Comparison of ENCODE assay signal across 22 cellular contexts in the genomic region with DNA sequence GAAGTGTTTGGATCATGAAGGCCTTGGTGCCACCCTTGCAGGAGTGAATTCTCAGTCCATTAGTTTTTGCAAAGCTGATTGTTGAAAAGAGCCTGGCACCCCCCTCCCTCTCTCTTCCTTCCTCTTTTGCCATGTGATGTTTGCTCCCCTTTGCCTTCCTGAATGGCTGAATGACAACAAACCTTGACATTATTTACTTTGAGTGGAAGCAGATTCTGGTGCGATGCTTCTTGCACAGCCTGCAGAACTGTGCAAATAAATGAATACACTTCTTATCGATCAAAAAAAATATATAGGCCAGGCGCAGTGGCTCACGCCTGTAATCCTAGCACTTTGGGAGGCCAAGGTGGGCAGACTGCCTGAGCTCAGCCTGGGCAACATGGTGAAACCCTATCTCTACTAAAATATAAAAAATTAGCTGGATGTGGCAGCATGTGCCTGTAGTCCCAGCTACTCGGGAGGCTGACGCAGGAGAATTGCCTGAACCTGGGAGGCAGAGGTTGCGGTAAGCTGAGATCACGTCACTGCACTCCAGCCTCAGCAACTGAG. TPM values are rescaled to one million over a fixed set of nuclear protein-coding genes. Genes with fewer than 3 reads are reported as not detected.
DNase-seq lines count a peak whose midpoint lies in the region; ATAC-seq, FAIRE-seq and TF ChIP-seq lines count a peak whose summit lies in the region.
"Had no signal": no experiment of that assay in that cellular context is flagged by ENCODE, and none has a peak within 500 bp of the region (broad histone marks: within the 10 kb centered on the region; RNA-seq: fewer than 3 reads in every experiment).

No MANE protein-coding gene starts in this region.

- H3K27ac ChIP-seq in HepG2 (ENCODE audit: extremely low read length, insufficient read depth, low read length) (peak overlapping the region; percentile 78), right lobe of liver (no peak overlapping the region), adrenal gland (no peak overlapping the region), brain microvascular endothelial cell (no peak overlapping the region)
- H3K27ac ChIP-seq: body of pancreas, esophagus squamous epithelium, stomach had no signal

- H4K20me1 ChIP-seq in HepG2 (ENCODE audit: insufficient read depth, low read length), result no peaks in the 10 kb centered on the region

- peaks cover 28% of the 10 kb centered on the region for H3K79me2 ChIP-seq in HepG2 (ENCODE audit: insufficient read depth, low read length)

- peak; percentile 67 for ATAC-seq in HepG2
- ATAC-seq in right lobe of liver, result no peak
- no peak for ATAC-seq in HG03354 (IDR thresholded peaks at IDR 0.05; ENCODE audit: poor library complexity, severe bottlenecking, unreplicated experiment)
- no peak for ATAC-seq in GM18909 (IDR thresholded peaks at IDR 0.05; ENCODE audit: poor library complexity, unreplicated experiment)
- ATAC-seq: body of pancreas, T-cell had no signal

- H3K4me1 ChIP-seq in HepG2 (ENCODE audit: insufficient read depth, low read length) (peaks cover 43% of the 10 kb centered on the region), right lobe of liver (peaks cover 0 to 9% (median 4%) of the 10 kb centered on the region in 4 donors), adrenal gland (replicated peaks in 1 of 2) (peaks cover 12 to 18% of the 10 kb centered on the region in 2 donors)

- TF ChIP-seq CTCF in HepG2 (CRISPR knock-in tag; IDR thresholded peaks at IDR 0.05) (no peak), right lobe of liver (IDR thresholded peaks at IDR 0.05) (no peak), adrenal gland (IDR thresholded peaks at IDR 0.05) (no peak), brain microvascular endothelial cell (IDR thresholded peaks at IDR 0.05; ENCODE audit: low read depth, low read length, missing control alignments) (no peak)

- CTCF ChIA-PET in HepG2 (lab: Yijun Ruan, JAX; ENCODE audit: low intra/inter-chr PET ratio, low total read pairs), result no interaction called here

- no TSS peak for BruUV-seq in HepG2 (replicated peaks; lab: Mats Ljungman, UMichigan)

- TF ChIP-seq POLR2A in HepG2 (IDR thresholded peaks at IDR 0.05; ENCODE audit: insufficient read depth in 1 of 2, low read depth in 2 of 2, low read length in 2 of 2) (peak in 1 of 2 experiments; percentile 43; a peak in 1 of 4 replicates), right lobe of liver (IDR thresholded peaks at IDR 0.05) (no peak), adrenal gland (IDR thresholded peaks at IDR 0.05) (no peak)

- H2AFZ ChIP-seq in HepG2 (ENCODE audit: low read length), result no peak overlapping the region
- H2AFZ ChIP-seq: neural progenitor cell had no signal

- 8% methylated on average over 8 of the region's 8 CpGs for WGBS in HepG2 (ENCODE audit: low lambda C conversion rate)
- 72% methylated on average over 8 of the region's 8 CpGs for WGBS in right lobe of liver (ENCODE audit: insufficient coverage, low coverage, low lambda C conversion rate, missing lambda C conversion rate)
- WGBS in adrenal gland, 4 donors, result 71 to 77% (median 73%) methylated on average over 8 of the region's 8 CpGs

- peak; percentile 81 for FAIRE-seq in HepG2 (lab: Jason Lieb, UNC)
- FAIRE-seq: D721Med, GM19239, urothelium cell line had no signal

- TF ChIP-seq EP300 in HepG2 (IDR thresholded peaks at IDR 0.05; ENCODE audit: low read depth in 2 of 2, low read length in 2 of 2) (peak in 1 of 2 experiments; percentile 75; a peak in 2 of 4 replicates), HepG2 (CRISPR knock-in tag; IDR thresholded peaks at IDR 0.05; ENCODE audit: borderline replicate concordance) (peak; percentile 61; the same call in 1 of the 2 replicates)

- POLR2A ChIA-PET in HepG2 (lab: Yijun Ruan, JAX), result interaction anchor here (1.6 to 1.7 kb wide), 2 partner anchors 10 to 24 kb away, joined by 5 to 7 read pairs; no protein-coding TSS in a partner anchor

- no peaks in the 10 kb centered on the region for H3K9me3 ChIP-seq in HepG2 (ENCODE audit: low read length)
- no peaks in the 10 kb centered on the region for H3K9me3 ChIP-seq in right lobe of liver
- H3K9me3 ChIP-seq in adrenal gland (replicated peaks in 1 of 3), result no peaks in the 10 kb centered on the region
- H3K9me3 ChIP-seq: body of pancreas, esophagus squamous epithelium, stomach had no signal

- peak overlapping the region; percentile 85 for H3K4me2 ChIP-seq in HepG2 (ENCODE audit: low read depth, low read length)

- DNase-seq in HepG2 (ENCODE audit: low spot score), result peak; percentile 94
- no peak for DNase-seq in right lobe of liver
- peak; percentile 62 for DNase-seq in NCI-H2029 treated with DMSO at 0.1 percent for 48 hours (lab: John Stamatoyannopoulos, UW)
- peak; percentile 22 for DNase-seq in UCSD-AML1 (lab: John Stamatoyannopoulos, UW; ENCODE audit: unreplicated experiment)
- no peak for DNase-seq in adrenal gland
- DNase-seq in brain microvascular endothelial cell, result no peak
- DNase-seq: activated CD8-positive, alpha-beta memory T cell treated with anti-CD3 and anti-CD28 coated beads, Interleukin-2, amount 50 U/mL, for 48 hours; activated naive CD4-positive, alpha-beta T cell treated with anti-CD3 and anti-CD28 coated beads, Interleukin-2, amount 50 U/mL, for 16 hours; body of pancreas; dorsolateral prefrontal cortex; esophagus squamous epithelium; glutamatergic neuron; immature natural killer cell; NCI-H446 treated with DMSO at 0.1 percent for 48 hours; stomach; T-cell had no signal

- in situ Hi-C loops in HepG2 (cut with HindIII; ENCODE audit: extremely low pct_ligation_motif_present, low pct_unique_long_range_greater_than_20kb) (no loop called here), brain microvascular endothelial cell (cut with HindIII; ENCODE audit: low pct_ligation_motif_present, low sequenced_read_pairs) (no loop called here)

- H3K4me3 ChIP-seq in HepG2 (replicated peaks in 1 of 3; ENCODE audit: insufficient read depth in 1 of 3, low read depth in 2 of 3, low read length in 3 of 3), result peak overlapping the region; percentile 18 to 41 (median 40); a peak in 4 of 6 replicates
- no peak overlapping the region for H3K4me3 ChIP-seq in right lobe of liver
- H3K4me3 ChIP-seq in adrenal gland, result no peak overlapping the region
- H3K4me3 ChIP-seq in brain microvascular endothelial cell (ENCODE audit: low read depth, low read length), result no peak overlapping the region
- H3K4me3 ChIP-seq: body of pancreas, esophagus squamous epithelium, neural progenitor cell, stomach had no signal

- no peak for TF ChIP-seq RAD21 in HepG2 (CRISPR knock-in tag; IDR thresholded peaks at IDR 0.05)

- intact Hi-C loops in HepG2 (cut with micrococcal nuclease; ENCODE audit: unreplicated experiment) (no loop called here), right lobe of liver (cut with DNase I) (no loop called here), adrenal gland (cut with DNase I) (no loop called here)

- peak overlapping the region; percentile 60 for H3K9ac ChIP-seq in HepG2 (ENCODE audit: insufficient read depth, low read depth, low read length)
- H3K9ac ChIP-seq: neural progenitor cell had no signal

- H3K27me3 ChIP-seq in HepG2 (ENCODE audit: control insufficient read depth in 1 of 2, insufficient read depth in 2 of 2, low read length in 2 of 2) (no peaks in the 10 kb centered on the region; a peak in 1 of 5 replicates), right lobe of liver (no peaks in the 10 kb centered on the region), adrenal gland (no peaks in the 10 kb centered on the region), brain microvascular endothelial cell (replicated peaks) (no peaks in the 10 kb centered on the region)
- H3K27me3 ChIP-seq: body of pancreas, dorsolateral prefrontal cortex, neural progenitor cell, stomach had no signal

- H3K36me3 ChIP-seq in HepG2 (replicated peaks in 1 of 2; ENCODE audit: control insufficient read depth in 1 of 2, insufficient read depth in 2 of 2, low read length in 2 of 2) (peaks cover 0 to 2% of the 10 kb centered on the region in 2 experiments; a peak in 3 of 5 replicates), right lobe of liver (no peaks in the 10 kb centered on the region), adrenal gland (replicated peaks in 1 of 2) (no peaks in the 10 kb centered on the region), brain microvascular endothelial cell (replicated peaks) (no peaks in the 10 kb centered on the region)
- H3K36me3 ChIP-seq: esophagus squamous epithelium, neural progenitor cell had no signal

TF ChIP-seq in HepG2, 621 proteins besides CTCF, POLR2A, EP300 and RAD21 (continues in another document):
- TF ChIP-seq CBX2 (IDR thresholded peaks at IDR 0.05; ENCODE audit: low read depth, low read length), result no peak
- TF ChIP-seq CBX2 (CRISPR knock-in tag; IDR thresholded peaks at IDR 0.05; ENCODE audit: low read depth), result no peak
- TF ChIP-seq ZNF136 (CRISPR knock-in tag; IDR thresholded peaks at IDR 0.05; ENCODE audit: low read depth), result no peak

RNA-seq across cellular contexts. Expression of a gene that starts 2.0 kb away (rescaled TPM):
- 45.9 and 48.5 TPM in 2 replicates for total RNA-seq in HepG2 (2016; rRNA removed; fragmentation: Illumina TruSeq; extraction: Trizol)
- 45.7 and 46.3 TPM in 2 replicates for total RNA-seq in HepG2 (2016; cell fraction: cytosol; rRNA removed; fragmentation: Illumina TruSeq; extraction: Trizol; ENCODE audit: low read depth)
- total RNA-seq in HepG2 (2016; cell fraction: insoluble cytoplasmic fraction; rRNA removed; fragmentation: Illumina TruSeq; extraction: Trizol), result 42.5 and 48.4 TPM in 2 replicates
- total RNA-seq in HepG2 (2016; cell fraction: membrane; rRNA removed; fragmentation: Illumina TruSeq; extraction: Trizol), result 46.5 and 51.9 TPM in 2 replicates
- 38.7 and 39.4 TPM in 2 replicates for total RNA-seq in HepG2 (2016; cell fraction: nucleus; rRNA removed; fragmentation: Illumina TruSeq; extraction: Trizol)
- polyA plus RNA-seq in HepG2 (2011; rRNA removed), result 54.3 and 65.0 TPM in 2 replicates
- polyA plus RNA-seq in HepG2 (2011; cell fraction: cytosol; rRNA removed), result 24.9 and 45.2 TPM in 2 replicates
- polyA plus RNA-seq in HepG2 (2011; cell fraction: nucleus; rRNA removed), result 31.1 and 32.0 TPM in 2 replicates
- polyA plus RNA-seq in HepG2 (2012), result 62.6 and 65.9 TPM in 2 replicates
- 15.7 and 17.5 TPM in 2 replicates for polyA plus RNA-seq in HepG2 (2016; cell fraction: cytosol; fragmentation: Illumina TruSeq; extraction: Trizol; ENCODE audit: low read depth)
- polyA plus RNA-seq in HepG2 (2016; cell fraction: insoluble cytoplasmic fraction; fragmentation: Illumina TruSeq; extraction: Trizol; ENCODE audit: low read depth), result 41.7 and 46.6 TPM in 2 replicates
- 30.7 and 34.5 TPM in 2 replicates for polyA plus RNA-seq in HepG2 (2016; cell fraction: membrane; fragmentation: Illumina TruSeq; extraction: Trizol; ENCODE audit: low read depth)
- polyA plus RNA-seq in HepG2 (2016; cell fraction: nucleus; fragmentation: Illumina TruSeq; extraction: Trizol; ENCODE audit: insufficient read depth, low read depth), result 29.4 and 32.1 TPM in 2 replicates
- 13.4 and 27.0 TPM in 2 replicates for polyA minus RNA-seq in HepG2 (2011; rRNA and poly(A)+ RNA removed; ENCODE audit: low replicate concordance)
- 29.1 and 30.3 TPM in 2 replicates for polyA minus RNA-seq in HepG2 (2011; cell fraction: cytosol; rRNA and poly(A)+ RNA removed)
- polyA minus RNA-seq in HepG2 (2011; cell fraction: nucleus; rRNA and poly(A)+ RNA removed), result 144 and 175 TPM in 2 replicates
- 10 to 100 TPM; 11.5 to 17.4 (median 14.0) TPM for total RNA-seq in right lobe of liver
- 10 to 100 TPM in 7 of 8 donors, 1 to 10 TPM in 1; 8.4 to 30.0 (median 18.4) TPM for total RNA-seq in adrenal gland
- 10 to 100 TPM; 18.2 to 33.3 (median 24.9) TPM for polyA plus RNA-seq in adrenal gland

Comparison
In these comparisons a context has a peak if more than half of its experiments do, and no peak if none do; other contexts are left out.
1. DNase-seq: peak in HepG2 (single experiment), NCI-H2029 treated with DMSO at 0.1 percent for 48 hours (single experiment) and UCSD-AML1 (single experiment); none in right lobe of liver (0 of 3), adrenal gland (0 of 7) and brain microvascular endothelial cell (single experiment).
2. H3K4me3 ChIP-seq: peak in HepG2 (3 of 3); none in right lobe of liver (0 of 3), adrenal gland (0 of 4) and brain microvascular endothelial cell (single experiment).